ENCODE assay signal across 1 cellular context in genomic region chr16:4370570-4371480, GRCh38.
TF ChIP-seq lines count a peak whose summit lies in the region.

No MANE protein-coding gene starts in this region.

TF ChIP-seq in HepG2, 621 proteins besides CTCF, POLR2A, EP300 and RAD21 (continued from another document and continues in another):
- TF ChIP-seq ZNF350 (CRISPR knock-in tag; IDR thresholded peaks at IDR 0.05; ENCODE audit: borderline replicate concordance, low read depth) (peak; percentile 43; the same call in 1 of the 2 replicates), ZFP1 (CRISPR knock-in tag; IDR thresholded peaks at IDR 0.05) (0 out of 2 replicates have a peak, but pooled peaks have one; percentile 23), PHF20 (CRISPR knock-in tag; IDR thresholded peaks at IDR 0.05) (no peak), FOXA3 (CRISPR knock-in tag; IDR thresholded peaks at IDR 0.05) (no peak), CREBL2 (CRISPR knock-in tag; IDR thresholded peaks at IDR 0.05; ENCODE audit: borderline replicate concordance) (no peak), SPEN (CRISPR knock-in tag; IDR thresholded peaks at IDR 0.05; ENCODE audit: low read depth) (peak; percentile 42), TRAFD1 (CRISPR knock-in tag; IDR thresholded peaks at IDR 0.05; ENCODE audit: borderline replicate concordance) (no peak), NR2C2 (CRISPR knock-in tag; IDR thresholded peaks at IDR 0.05; ENCODE audit: borderline replicate concordance) (no peak), PPARG (CRISPR knock-in tag; conservative IDR thresholded peaks at IDR 0.05) (no peak), ZNF547 (CRISPR knock-in tag; IDR thresholded peaks at IDR 0.05) (no peak), ZNF878 (CRISPR knock-in tag; IDR thresholded peaks at IDR 0.05) (0 out of 2 replicates have a peak, but pooled peaks have one; percentile 1), RBFOX2 (IDR thresholded peaks at IDR 0.05; ENCODE audit: low read depth, low read length) (no peak), EED (CRISPR knock-in tag; IDR thresholded peaks at IDR 0.05) (no peak), KAT2B (IDR thresholded peaks at IDR 0.05; ENCODE audit: borderline replicate concordance, low read depth, low read length) (no peak), RFX5 (IDR thresholded peaks at IDR 0.05; ENCODE audit: low read depth, low read length) (no peak), ZNF460 (CRISPR knock-in tag; IDR thresholded peaks at IDR 0.05; ENCODE audit: borderline replicate concordance) (no peak), GABPA (IDR thresholded peaks at IDR 0.05; ENCODE audit: low read depth, low read length) (no peak), GABPA (CRISPR knock-in tag; IDR thresholded peaks at IDR 0.05; ENCODE audit: low read depth) (no peak), REXO4 (CRISPR knock-in tag; IDR thresholded peaks at IDR 0.05; ENCODE audit: borderline replicate concordance) (no peak), EEA1 (CRISPR knock-in tag; IDR thresholded peaks at IDR 0.05; ENCODE audit: borderline replicate concordance) (no peak), FOXM1 (CRISPR knock-in tag; IDR thresholded peaks at IDR 0.05) (no peak), MYC (CRISPR knock-in tag; IDR thresholded peaks at IDR 0.05; ENCODE audit: borderline replicate concordance) (no peak), YEATS4 (CRISPR knock-in tag; IDR thresholded peaks at IDR 0.05; ENCODE audit: borderline replicate concordance) (no peak), ZNF746 (CRISPR knock-in tag; IDR thresholded peaks at IDR 0.05) (0 out of 2 replicates have a peak, but pooled peaks have one; percentile 59), ZBTB8A (CRISPR knock-in tag; IDR thresholded peaks at IDR 0.05; ENCODE audit: borderline replicate concordance, low read depth) (no peak), POLR2G (IDR thresholded peaks at IDR 0.05; ENCODE audit: low read depth, low read length) (no peak; the same call in 1 of the 2 replicates), ZSCAN5A (CRISPR knock-in tag; IDR thresholded peaks at IDR 0.05; ENCODE audit: borderline replicate concordance) (no peak), NFKBIZ (CRISPR knock-in tag; IDR thresholded peaks at IDR 0.05) (no peak), TARDBP (CRISPR knock-in tag; IDR thresholded peaks at IDR 0.05) (no peak), ZC3H13 (CRISPR knock-in tag; IDR thresholded peaks at IDR 0.05) (no peak), ZSCAN21 (CRISPR knock-in tag; IDR thresholded peaks at IDR 0.05; ENCODE audit: borderline replicate concordance) (no peak), FOSL2 (CRISPR knock-in tag; IDR thresholded peaks at IDR 0.05) (peak; percentile 43), SKI (IDR thresholded peaks at IDR 0.05; ENCODE audit: partially characterized antibody) (no peak), ZBTB25 (CRISPR knock-in tag; IDR thresholded peaks at IDR 0.05) (no peak), ZSCAN30 (CRISPR knock-in tag; IDR thresholded peaks at IDR 0.05) (no peak), THAP9 (CRISPR knock-in tag; IDR thresholded peaks at IDR 0.05; ENCODE audit: borderline replicate concordance) (no peak; the same call in 1 of the 2 replicates), PATZ1 (CRISPR knock-in tag; IDR thresholded peaks at IDR 0.05) (peak; percentile 92), ZNF280B (CRISPR knock-in tag; IDR thresholded peaks at IDR 0.05; ENCODE audit: borderline replicate concordance) (no peak; the same call in 1 of the 2 replicates), ZFP36L2 (CRISPR knock-in tag; IDR thresholded peaks at IDR 0.05) (no peak), ZNF256 (CRISPR knock-in tag; conservative IDR thresholded peaks at IDR 0.05) (no peak), ZFP36L1 (CRISPR knock-in tag; IDR thresholded peaks at IDR 0.05) (no peak), ZBTB39 (CRISPR knock-in tag; IDR thresholded peaks at IDR 0.05) (no peak), FUBP1 (CRISPR knock-in tag; IDR thresholded peaks at IDR 0.05; ENCODE audit: borderline replicate concordance) (no peak), ZNF331 (CRISPR knock-in tag; IDR thresholded peaks at IDR 0.05) (0 out of 2 replicates have a peak, but pooled peaks have one; percentile 26), MED1 (CRISPR knock-in tag; IDR thresholded peaks at IDR 0.05) (peak; percentile 47; the same call in 1 of the 2 replicates), HNF4A (CRISPR knock-in tag; IDR thresholded peaks at IDR 0.05) (0 out of 2 replicates have a peak, but pooled peaks have one; percentile 8), FOSL1 (CRISPR knock-in tag; IDR thresholded peaks at IDR 0.05; ENCODE audit: borderline replicate concordance) (no peak), ZNF510 (CRISPR knock-in tag; IDR thresholded peaks at IDR 0.05; ENCODE audit: low read depth) (no peak), ZBTB10 (CRISPR knock-in tag; IDR thresholded peaks at IDR 0.05; ENCODE audit: borderline replicate concordance) (no peak), NR1H2 (CRISPR knock-in tag; IDR thresholded peaks at IDR 0.05; ENCODE audit: borderline replicate concordance, low read depth) (no peak), NFE2 (CRISPR knock-in tag; IDR thresholded peaks at IDR 0.05) (no peak)
